27 cellular contexts compared by ENCODE assay signal in the genomic region with DNA sequence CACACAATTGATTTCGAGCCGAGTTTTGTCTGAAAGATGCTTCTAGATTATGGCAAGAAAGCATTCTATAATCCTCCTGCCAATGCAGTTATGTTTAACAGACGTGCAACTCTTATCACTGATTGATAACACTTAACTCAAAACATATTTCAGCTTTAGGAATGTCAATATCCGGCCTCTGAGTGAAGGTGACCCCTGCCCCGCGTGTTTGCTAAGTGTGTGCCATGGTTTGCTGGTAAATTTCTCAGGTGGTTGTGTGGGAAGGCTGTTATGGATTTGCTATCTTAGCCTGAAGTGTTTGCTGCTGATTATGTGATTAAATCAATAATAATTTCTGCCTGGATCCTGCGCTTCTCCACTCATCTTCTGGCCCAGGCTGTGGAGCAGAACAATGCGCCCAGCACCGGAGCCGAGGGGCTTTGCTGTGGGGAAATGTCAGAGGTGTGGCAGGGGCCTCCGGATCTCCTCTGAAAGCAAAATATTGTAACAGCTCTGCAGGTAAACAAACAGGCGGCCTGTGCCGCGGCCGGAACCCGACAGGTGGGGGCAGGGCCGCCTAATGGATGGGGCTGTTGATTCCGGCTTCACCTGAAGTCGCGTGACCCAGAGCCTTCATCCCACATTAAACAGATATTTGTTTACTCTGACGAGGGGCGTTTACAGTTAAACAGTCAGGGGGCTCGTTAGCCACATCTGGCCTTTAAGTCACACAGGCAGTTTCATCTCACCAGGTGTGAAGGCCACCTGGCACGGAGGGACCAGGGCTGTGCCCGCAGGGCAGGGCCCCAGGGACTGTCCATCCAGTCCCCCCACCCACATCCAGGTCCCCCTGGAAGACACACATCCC.
DNase-seq lines count a peak whose midpoint lies in the region; ATAC-seq lines count a peak whose summit lies in the region.
"Had no signal": no experiment of that assay in that cellular context is flagged by ENCODE, and none has a peak within 500 bp of the region (broad histone marks: within the 10 kb centered on the region; RNA-seq: fewer than 3 reads in every experiment).

No MANE protein-coding gene starts in this region.

- intact Hi-C loops in posterior vena cava (cut with DNase I) = loop anchor here in 1 of 2 donors (5.0 kb wide), 1 partner anchor 1707 kb away; no protein-coding TSS in a partner anchor

- no peaks in the 10 kb centered on the region for H3K27me3 ChIP-seq in iPS-15b (ENCODE audit: control insufficient read depth, insufficient read depth, low read length)
- H3K27me3 ChIP-seq: ascending aorta, foreskin keratinocyte had no signal

- no peaks in the 10 kb centered on the region for H3K9me3 ChIP-seq in iPS-15b (ENCODE audit: control insufficient read depth, insufficient read depth, low read length)
- H3K9me3 ChIP-seq: ascending aorta, tibial nerve had no signal

- H3K4me3 ChIP-seq in iPS-15b (ENCODE audit: low read depth, low read length) = no peak overlapping the region
- H3K4me3 ChIP-seq: ascending aorta, tibial nerve had no signal

- peak overlapping the region; percentile 8 for H3K9ac ChIP-seq in iPS-15b (ENCODE audit: low read depth, low read length)

- H3K4me1 ChIP-seq in iPS-15b (ENCODE audit: control insufficient read depth, insufficient read depth, low read length) = no peaks in the 10 kb centered on the region
- H3K4me1 ChIP-seq: ascending aorta, foreskin keratinocyte, tibial nerve had no signal

- DNase-seq in NCI-H1105 (lab: John Stamatoyannopoulos, UW) = peak; percentile 72
- peak; percentile 74 for DNase-seq in NCI-H345 (lab: John Stamatoyannopoulos, UW)
- peak; percentile 75 for DNase-seq in posterior vena cava (ENCODE audit: low spot score)
- no peak for DNase-seq in stimulated activated CD4-positive, alpha-beta T cell treated with anti-CD3 and anti-CD28 coated beads, Interleukin-12 subunit alpha, Interleukin-12 subunit beta, amount 100 ng/mL, for 4 hours
- no peak for DNase-seq in Ammon's horn (ENCODE audit: low spot score)
- DNase-seq: activated CD4-positive, alpha-beta memory T cell treated with anti-CD3 and anti-CD28 coated beads, Interleukin-2, amount 10 ng/mL, durations not matched to agents 7 days and 5 days; activated naive CD4-positive, alpha-beta T cell treated with anti-CD3 and anti-CD28 coated beads, Interleukin-2, amount 10 ng/mL, durations not matched to agents 7 days and 5 days; activated T-cell treated with anti-CD3 and anti-CD28 coated beads, Interleukin-2, amount 50 U/mL, for 1 hour; CD4-positive, alpha-beta memory T cell; DMS79 treated with DMSO at 0.1 percent for 48 hours; erythroblast; foreskin keratinocyte; HCEC 1CT; hippocampal formation; Kasumi-1; mesendoderm; NCI-H1048; NCI-H446 treated with DMSO at 0.1 percent for 48 hours; small intestine; stimulated activated CD4-positive, alpha-beta T cell treated with anti-CD3 and anti-CD28 coated beads, Interleukin-2, amount 100 ng/mL, for 48 hours; stimulated activated naive CD8-positive, alpha-beta T cell treated with anti-CD3 and anti-CD28 coated beads, Interleukin-15, Interleukin-2, amounts not matched to agents 100 U/mL and 50 U/mL, for 24 hours; T-helper 9 cell had no signal

- ATAC-seq in GM19035 (IDR thresholded peaks at IDR 0.05; ENCODE audit: unreplicated experiment) = no peak
- ATAC-seq: foreskin keratinocyte; SK-N-SH treated with all-trans-retinoic acid at 6 μM for 48 hours; stimulated activated naive CD8-positive, alpha-beta T cell treated with anti-CD3 and anti-CD28 coated beads, Interleukin-15, Interleukin-2, amounts not matched to agents 100 U/mL and 50 U/mL, for 24 hours had no signal

- H3K36me3 ChIP-seq in iPS-15b (ENCODE audit: control insufficient read depth, insufficient read depth, low read length) = no peaks in the 10 kb centered on the region
- H3K36me3 ChIP-seq: ascending aorta, tibial nerve had no signal

Comparison
In these comparisons a context has a peak if more than half of its experiments do, and no peak if none do; other contexts are left out.
1. DNase-seq: peak in NCI-H1105 (single experiment), NCI-H345 (single experiment) and posterior vena cava (single experiment); none in stimulated activated CD4-positive, alpha-beta T cell treated with anti-CD3 and anti-CD28 coated beads, Interleukin-12 subunit alpha, Interleukin-12 subunit beta, amount 100 ng/mL, for 4 hours (single experiment) and Ammon's horn (single experiment).